Comparison of ENCODE assay signal across 27 cellular contexts in the genomic region with DNA sequence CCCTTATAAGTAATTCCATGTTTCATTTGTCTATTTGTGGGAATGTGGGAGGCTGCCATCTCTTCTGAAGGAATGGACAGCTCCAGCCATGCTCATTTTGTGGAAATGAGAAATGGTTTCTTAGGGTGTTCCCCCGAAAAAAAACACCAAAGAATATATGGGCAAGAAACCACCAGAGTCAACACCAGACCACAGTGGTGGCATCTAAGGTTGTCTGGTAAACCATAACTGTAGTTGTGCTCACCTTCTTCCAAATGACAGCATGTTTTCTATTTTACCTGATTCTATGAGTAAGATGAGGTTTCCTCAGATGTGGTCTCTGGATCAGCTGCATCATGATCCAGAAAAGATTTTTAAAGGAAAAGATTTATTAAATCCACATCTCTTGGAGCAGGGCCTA.
"Had no signal": no experiment of that assay in that cellular context is flagged by ENCODE, and none has a peak within 500 bp of the region (broad histone marks: within the 10 kb centered on the region; RNA-seq: fewer than 3 reads in every experiment).

No MANE protein-coding gene starts in this region.

- H3K9me3 ChIP-seq: neutrophil, pancreas, psoas muscle, right lobe of liver, sigmoid colon, stomach, thoracic aorta, thyroid gland, tibial nerve, upper lobe of right lung, uterus had no signal

- H3K4me3 Mint-ChIP-seq: naive B cell; naive thymus-derived CD8-positive, alpha-beta T cell; natural killer cell treated with Interleukin-12 subunit alpha and Interleukin-12 subunit beta and Interleukin-15 and Interleukin-18, amount 100 ng/mL, for 72 hours; nephron progenitor cell; neural crest cell; stimulated activated effector memory CD8-positive, alpha-beta T cell treated with anti-CD3 and anti-CD28 coated beads, Interleukin-12 subunit alpha, Interleukin-12 subunit beta, amount 100 ng/mL, for 72 hours; stimulated activated naive B cell treated with anti-CD40 and anti-IgM and Interleukin-4, amounts not matched to agents 10 μg/mL and 1 μg/mL and 100 μg/mL, for 72 hours; type B pancreatic cell had no signal

- DNase-seq: naive B cell; naive thymus-derived CD8-positive, alpha-beta T cell; nephron progenitor cell; nucleus accumbens; pancreas; psoas muscle; right cardiac atrium; right lobe of liver; sigmoid colon; small intestine; stimulated activated CD4-positive, alpha-beta T cell treated with anti-CD3 and anti-CD28 coated beads, Interleukin-15, amount 100 ng/mL, for 24 hours; stimulated activated CD4-positive, alpha-beta T cell treated with anti-CD3 and anti-CD28 coated beads, Interleukin-2, amount 100 ng/mL, for 24 hours; stimulated activated CD4-positive, alpha-beta T cell treated with anti-CD3 and anti-CD28 coated beads, Interleukin-2, amount 100 ng/mL, for 48 hours; stimulated activated CD4-positive, alpha-beta T cell treated with anti-CD3 and anti-CD28 coated beads, Interleukin-4, amount 100 ng/mL, for 24 hours; stimulated activated naive B cell treated with anti-CD40 and anti-IgM and Interleukin-4, amounts not matched to agents 10 μg/mL and 1 μg/mL and 100 μg/mL, for 72 hours; stimulated activated naive CD4-positive, alpha-beta T cell treated with Interleukin-2 at 50 U/mL for 16 hours; stomach; thyroid gland; upper lobe of right lung; uterus had no signal

- ATAC-seq: naive thymus-derived CD8-positive, alpha-beta T cell; natural killer cell treated with Interleukin-12 subunit alpha and Interleukin-12 subunit beta and Interleukin-15 and Interleukin-18, amount 100 ng/mL, for 72 hours; pancreas; psoas muscle; right cardiac atrium; right lobe of liver; stimulated activated effector memory CD8-positive, alpha-beta T cell treated with anti-CD3 and anti-CD28 coated beads, Interleukin-12 subunit alpha, Interleukin-12 subunit beta, amount 100 ng/mL, for 72 hours; stimulated activated naive B cell treated with anti-CD40 and anti-IgM and Interleukin-4, amounts not matched to agents 10 μg/mL and 1 μg/mL and 100 μg/mL, for 72 hours; upper lobe of right lung had no signal

- H3K27ac Mint-ChIP-seq: naive B cell; naive thymus-derived CD8-positive, alpha-beta T cell; natural killer cell treated with Interleukin-12 subunit alpha and Interleukin-12 subunit beta and Interleukin-15 and Interleukin-18, amount 100 ng/mL, for 72 hours; nephron progenitor cell; stimulated activated effector memory CD8-positive, alpha-beta T cell treated with anti-CD3 and anti-CD28 coated beads, Interleukin-12 subunit alpha, Interleukin-12 subunit beta, amount 100 ng/mL, for 72 hours; stimulated activated naive B cell treated with anti-CD40 and anti-IgM and Interleukin-4, amounts not matched to agents 10 μg/mL and 1 μg/mL and 100 μg/mL, for 72 hours; type B pancreatic cell had no signal

- H3K27me3 ChIP-seq: pancreas, right lobe of liver, sigmoid colon, thyroid gland, uterus had no signal

- H3K27ac ChIP-seq: neutrophil, pancreas, psoas muscle, right lobe of liver, sigmoid colon, stomach, thoracic aorta, thyroid gland, tibial nerve, upper lobe of right lung, uterus had no signal

- H3K4me1 Mint-ChIP-seq: naive B cell; nephron progenitor cell; neural crest cell; stimulated activated effector memory CD8-positive, alpha-beta T cell treated with anti-CD3 and anti-CD28 coated beads, Interleukin-12 subunit alpha, Interleukin-12 subunit beta, amount 100 ng/mL, for 72 hours; stimulated activated naive B cell treated with anti-CD40 and anti-IgM and Interleukin-4, amounts not matched to agents 10 μg/mL and 1 μg/mL and 100 μg/mL, for 72 hours had no signal

- H3K4me3 ChIP-seq: pancreas, psoas muscle, right lobe of liver, sigmoid colon, stomach, thoracic aorta, thyroid gland, tibial nerve, upper lobe of right lung, uterus had no signal

- H3K4me1 ChIP-seq: pancreas, psoas muscle, right lobe of liver, stomach, thyroid gland, upper lobe of right lung, uterus had no signal

- H3K9me3 Mint-ChIP-seq: naive B cell; naive thymus-derived CD8-positive, alpha-beta T cell; natural killer cell treated with Interleukin-12 subunit alpha and Interleukin-12 subunit beta and Interleukin-15 and Interleukin-18, amount 100 ng/mL, for 72 hours; nephron progenitor cell; neural crest cell; stimulated activated effector memory CD8-positive, alpha-beta T cell treated with anti-CD3 and anti-CD28 coated beads, Interleukin-12 subunit alpha, Interleukin-12 subunit beta, amount 100 ng/mL, for 72 hours; stimulated activated naive B cell treated with anti-CD40 and anti-IgM and Interleukin-4, amounts not matched to agents 10 μg/mL and 1 μg/mL and 100 μg/mL, for 72 hours; type B pancreatic cell had no signal

- H3K36me3 ChIP-seq: neutrophil, pancreas, right lobe of liver, sigmoid colon, stomach, thoracic aorta, thyroid gland, tibial nerve, upper lobe of right lung, uterus had no signal
